ENCODE assay signal across 1 cellular context in genomic region chr9:86383000-86383399, GRCh38.
TF ChIP-seq lines count a peak whose summit lies in the region.
"Not testable (repeated sequence)": the region's sequence is repeated elsewhere in the genome, so short reads cannot be mapped to it uniquely, and the experiment has no call there.

No MANE protein-coding gene starts in this region.

TF ChIP-seq in HepG2, 621 proteins besides CTCF, POLR2A, EP300 and RAD21 (continued from another document):
- TF ChIP-seq FOXP4 (CRISPR knock-in tag; IDR thresholded peaks at IDR 0.05) = peak; percentile 30; the same call in 1 of the 2 replicates
- TF ChIP-seq ARID5B (CRISPR knock-in tag; IDR thresholded peaks at IDR 0.05) = peak; percentile 60; the same call in 1 of the 2 replicates
- TF ChIP-seq FOXJ3 (CRISPR knock-in tag; IDR thresholded peaks at IDR 0.05; ENCODE audit: borderline replicate concordance) = peak; percentile 46; the same call in 1 of the 2 replicates
- not testable (repeated sequence) for TF ChIP-seq SOX13, SOX6, FOXA1 (IDR thresholded peaks at IDR 0.05)
- peak in 1 of 2 experiments; percentile 27; a peak in 1 of 4 replicates for TF ChIP-seq SOX13 (CRISPR knock-in tag; conservative IDR thresholded peaks at IDR 0.05 in 1 of 2, IDR thresholded peaks at IDR 0.05 in 1 of 2)
- TF ChIP-seq ZMYM4 (CRISPR knock-in tag; IDR thresholded peaks at IDR 0.05) = peak; percentile 61
- peak; percentile 30; the same call in 1 of the 2 replicates for TF ChIP-seq KAT7 (CRISPR knock-in tag; IDR thresholded peaks at IDR 0.05; ENCODE audit: borderline replicate concordance)
- TF ChIP-seq SP5 (CRISPR knock-in tag; IDR thresholded peaks at IDR 0.05; ENCODE audit: borderline replicate concordance, low read depth) = peak; percentile 39; the same call in 1 of the 2 replicates
- TF ChIP-seq ZBTB7B (CRISPR knock-in tag; IDR thresholded peaks at IDR 0.05) = 0 out of 2 replicates have a peak, but pooled peaks have one; percentile 49
- peak; percentile 62; the same call in 1 of the 2 replicates for TF ChIP-seq ZGPAT (CRISPR knock-in tag; IDR thresholded peaks at IDR 0.05)
- TF ChIP-seq POGZ (CRISPR knock-in tag; IDR thresholded peaks at IDR 0.05) = 0 out of 2 replicates have a peak, but pooled peaks have one; percentile 17
- TF ChIP-seq ZNF891 (CRISPR knock-in tag; IDR thresholded peaks at IDR 0.05) = 0 out of 2 replicates have a peak, but pooled peaks have one; percentile 38
- TF ChIP-seq ZNF292 (CRISPR knock-in tag; IDR thresholded peaks at IDR 0.05; ENCODE audit: borderline replicate concordance, low read depth) = 0 out of 2 replicates have a peak, but pooled peaks have one; percentile 35
- TF ChIP-seq ZNF281 (CRISPR knock-in tag; IDR thresholded peaks at IDR 0.05; ENCODE audit: borderline replicate concordance) = peak; percentile 93
- TF ChIP-seq KDM2A (CRISPR knock-in tag; IDR thresholded peaks at IDR 0.05; ENCODE audit: borderline replicate concordance, low read depth) = peak; percentile 27; the same call in 1 of the 2 replicates
- TF ChIP-seq SAP130 (CRISPR knock-in tag; IDR thresholded peaks at IDR 0.05; ENCODE audit: low read depth) = 0 out of 2 replicates have a peak, but pooled peaks have one; percentile 19
- TF ChIP-seq TAF1 (CRISPR knock-in tag; IDR thresholded peaks at IDR 0.05) = peak; percentile 41; the same call in 1 of the 2 replicates
- TF ChIP-seq SALL1 (CRISPR knock-in tag; IDR thresholded peaks at IDR 0.05) = peak; percentile 60
- 0 out of 2 replicates have a peak, but pooled peaks have one; percentile 18 for TF ChIP-seq RXRA (CRISPR knock-in tag; IDR thresholded peaks at IDR 0.05)
- TF ChIP-seq FOXK1 (CRISPR knock-in tag; IDR thresholded peaks at IDR 0.05; ENCODE audit: borderline replicate concordance, low read depth) = peak; percentile 47; the same call in 1 of the 2 replicates
- TF ChIP-seq SOX6 (CRISPR knock-in tag; IDR thresholded peaks at IDR 0.05) = peak; percentile 50
- TF ChIP-seq FOXA3 (CRISPR knock-in tag; IDR thresholded peaks at IDR 0.05) = peak; percentile 87
- TF ChIP-seq FOXA1 (CRISPR knock-in tag; IDR thresholded peaks at IDR 0.05) = peak; percentile 81
- peak; percentile 33; the same call in 1 of the 2 replicates for TF ChIP-seq TBX2 (CRISPR knock-in tag; IDR thresholded peaks at IDR 0.05; ENCODE audit: borderline replicate concordance)
- 0 out of 2 replicates have a peak, but pooled peaks have one; percentile 27 for TF ChIP-seq PAXIP1 (CRISPR knock-in tag; conservative IDR thresholded peaks at IDR 0.05)
- TF ChIP-seq GATAD2A (CRISPR knock-in tag; IDR thresholded peaks at IDR 0.05) = peak; percentile 27; the same call in 1 of the 2 replicates
- TF ChIP-seq HOXA3 (CRISPR knock-in tag; IDR thresholded peaks at IDR 0.05) = peak; percentile 44; the same call in 1 of the 2 replicates
- peak; percentile 34; the same call in 1 of the 2 replicates for TF ChIP-seq ZNF687 (CRISPR knock-in tag; IDR thresholded peaks at IDR 0.05)
- TF ChIP-seq RXRB (CRISPR knock-in tag; IDR thresholded peaks at IDR 0.05; ENCODE audit: borderline replicate concordance) = 0 out of 2 replicates have a peak, but pooled peaks have one; percentile 21
